9 cellular contexts compared by ENCODE assay signal in genomic region chr6:102832021-102832420, GRCh38.
"Had no signal": no experiment of that assay in that cellular context is flagged by ENCODE, and none has a peak within 500 bp of the region (broad histone marks: within the 10 kb centered on the region; RNA-seq: fewer than 3 reads in every experiment).

No MANE protein-coding gene starts in this region.

- H3K9ac ChIP-seq: GM23248, KMS-11 had no signal

- H3K4me3 ChIP-seq: GM23248 had no signal

- H3K4me1 Mint-ChIP-seq: H9 had no signal

- H3K27ac Mint-ChIP-seq: H9 had no signal

- H3K9me3 Mint-ChIP-seq: H9 had no signal

- H2AFZ ChIP-seq: GM23248 had no signal

- FAIRE-seq: H54, HTR-8/SVneo had no signal

- H3K27ac ChIP-seq: GM23248, KMS-11 had no signal

- H3K4me2 ChIP-seq: KMS-11 had no signal

- H3K4me3 Mint-ChIP-seq: H9 had no signal

- DNase-seq: GM23248, GOT3, H9, HCEC 1CT, Karpas-422, KBM-7 had no signal
